In the genomic region with DNA sequence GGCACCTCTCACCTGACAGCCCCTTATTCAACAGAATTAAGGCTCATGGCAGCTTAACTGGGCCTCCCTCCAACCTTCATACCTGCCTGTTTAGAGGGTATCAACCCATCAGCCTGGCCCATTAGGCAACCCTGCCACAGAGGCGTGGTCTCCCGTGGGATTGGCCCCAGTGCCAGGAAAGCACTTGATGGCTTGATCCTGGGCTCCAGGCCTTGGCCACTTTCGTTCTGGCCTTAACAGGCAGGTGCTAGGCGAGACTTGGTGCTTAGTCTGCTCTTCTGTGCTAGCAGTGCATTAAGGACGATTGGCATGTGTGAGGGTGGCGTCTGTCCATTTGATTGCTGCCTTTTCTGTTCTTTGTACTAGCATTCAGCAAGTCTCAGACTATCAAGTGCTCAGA, we compare ENCODE assay signal across 21 cellular contexts.
"Had no signal": no experiment of that assay in that cellular context is flagged by ENCODE, and none has a peak within 500 bp of the region (broad histone marks: within the 10 kb centered on the region; RNA-seq: fewer than 3 reads in every experiment).

No MANE protein-coding gene starts in this region.

- FAIRE-seq: keratinocyte had no signal

- H3K27ac ChIP-seq: ascending aorta, cardiac muscle cell, gastrocnemius medialis, hepatocyte, neutrophil, prostate gland, thoracic aorta had no signal

- H3K79me2 ChIP-seq: hepatocyte had no signal

- ATAC-seq: activated T-cell treated with anti-CD3 and anti-CD28 coated beads, Interleukin-2, amount 50 U/mL, for 4 hours; effector memory CD8-positive, alpha-beta T cell; gastrocnemius medialis had no signal

- H3K4me1 ChIP-seq: ascending aorta, gastrocnemius medialis, prostate gland had no signal

- H3K27me3 ChIP-seq: ascending aorta, cardiac muscle cell, gastrocnemius medialis, hepatocyte, neutrophil had no signal

- DNase-seq: activated CD4-positive, alpha-beta memory T cell treated with anti-CD3 and anti-CD28 coated beads for 36 hours; activated CD4-positive, alpha-beta T cell treated with anti-CD3 and anti-CD28 coated beads, Interleukin-2, amount 10 ng/mL, durations not matched to agents 24 days and 14 days; activated naive CD4-positive, alpha-beta T cell treated with Interleukin-2 at 50 U/mL for 16 hours; activated T-cell treated with anti-CD3 and anti-CD28 coated beads, Interleukin-2, amount 50 U/mL, for 4 hours; cortex of kidney; effector memory CD8-positive, alpha-beta T cell; erythroblast; gastrocnemius medialis; glutamatergic neuron; mammary epithelial cell; naive B cell; nephron progenitor cell; retina; T-helper 2 cell had no signal

- H3K9me3 ChIP-seq: ascending aorta, gastrocnemius medialis, neutrophil, prostate gland, thoracic aorta had no signal

- H3K4me3 ChIP-seq: ascending aorta, cardiac muscle cell, gastrocnemius medialis, hepatocyte, prostate gland, thoracic aorta had no signal

- H3K4me2 ChIP-seq: hepatocyte had no signal

- H2AFZ ChIP-seq: hepatocyte had no signal
